In the genomic region with DNA sequence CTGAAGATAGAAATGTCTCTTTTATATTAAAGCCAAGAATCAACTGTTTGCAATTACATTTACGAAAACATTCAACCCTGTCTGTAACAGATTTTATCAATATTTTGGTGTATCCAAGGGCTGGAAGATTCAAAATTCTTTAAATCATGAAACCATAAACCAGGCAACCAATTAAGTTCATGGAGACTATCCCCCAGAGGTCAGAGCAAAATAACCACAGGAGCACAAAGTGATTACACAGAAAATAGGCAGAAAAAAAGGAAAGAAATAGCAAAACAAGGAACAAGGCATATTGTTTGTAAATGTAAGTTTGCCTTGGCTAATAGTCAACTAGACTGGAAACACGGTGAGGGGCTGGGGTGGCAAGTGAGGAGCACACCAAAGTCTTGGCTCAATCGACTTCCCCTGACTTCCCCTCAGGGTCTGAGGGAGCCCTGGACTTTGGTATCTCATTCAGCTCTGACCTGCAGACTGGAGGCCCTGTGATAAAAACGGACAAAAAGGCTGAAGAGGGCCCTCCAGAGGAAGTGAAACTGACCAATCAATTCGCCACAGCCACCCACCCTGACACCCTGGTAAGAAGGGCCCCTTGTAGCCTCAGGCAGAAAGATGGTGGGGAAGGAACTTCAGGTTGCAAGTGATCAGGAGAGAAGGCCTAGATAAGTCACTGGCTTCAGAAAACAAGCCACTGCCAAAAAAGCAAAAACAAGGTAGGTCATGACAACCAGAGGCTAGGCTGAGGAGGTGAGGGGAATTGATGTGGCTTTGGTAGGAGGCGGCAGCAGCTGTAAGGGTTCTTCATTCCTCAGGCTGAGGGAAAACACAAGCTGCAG, we compare ENCODE assay signal across 8 cellular contexts. TPM values are rescaled to one million over a fixed set of nuclear protein-coding genes. Genes with fewer than 3 reads are reported as not detected.
DNase-seq lines count a peak whose midpoint lies in the region; ATAC-seq, FAIRE-seq and TF ChIP-seq lines count a peak whose summit lies in the region.

No MANE protein-coding gene starts in this region.

- WGBS in SK-N-SH (ENCODE audit: low lambda C conversion rate), result 63% methylated on average over 6 of the region's 6 CpGs
- 34 to 39% methylated on average over 6 of the region's 6 CpGs for WGBS in upper lobe of left lung, 2 donors

- ATAC-seq in SK-N-SH treated with all-trans-retinoic acid at 6 μM for 48 hours (no peak), WTC11 (peak; percentile 43), upper lobe of left lung (ENCODE audit: low FRiP score in 2 of 2) (no peak)

- POLR2A ChIA-PET in SK-N-SH (lab: Yijun Ruan, JAX) (interaction anchor here (0.6 kb wide), 1 partner anchor 728 kb away, joined by 3 read pairs; no protein-coding TSS in a partner anchor), WTC11 (lab: Charles Lee) (interaction anchor here (1.0 kb wide), 1 partner anchor 275 kb away, joined by 3 read pairs; no protein-coding TSS in a partner anchor)

- H3F3A ChIP-seq in SK-N-SH (replicated peaks; ENCODE audit: insufficient read depth), result peaks cover 7% of the 10 kb centered on the region

- no peaks in the 10 kb centered on the region for H3K27me3 ChIP-seq in SK-N-SH (ENCODE audit: insufficient read depth)
- H3K27me3 ChIP-seq in mucosa of stomach (ENCODE audit: control insufficient read depth, insufficient read depth, low read length), result no peaks in the 10 kb centered on the region
- no peaks in the 10 kb centered on the region for H3K27me3 ChIP-seq in upper lobe of left lung

- peaks cover 8% of the 10 kb centered on the region for H3K9me3 Mint-ChIP-seq in WTC11

- H3K27ac ChIP-seq in SK-N-SH (ENCODE audit: low read depth in 2 of 2, low read length in 1 of 2), result no peak overlapping the region; a peak in 1 of 4 replicates
- H3K27ac ChIP-seq in upper lobe of left lung, result peak overlapping the region; percentile 95 to 99 (median 97)

- H3K4me1 Mint-ChIP-seq in WTC11, result peaks cover 40% of the 10 kb centered on the region

- FAIRE-seq in HTR-8/SVneo (lab: Jason Lieb, UNC), result no peak

- peaks cover 64% of the 10 kb centered on the region for H3K79me2 ChIP-seq in SK-N-SH (ENCODE audit: insufficient read depth)

- peaks cover 29% of the 10 kb centered on the region for H4K20me1 ChIP-seq in SK-N-SH (ENCODE audit: insufficient read depth)

- CTCF ChIA-PET in SK-N-SH (lab: Yijun Ruan, JAX), result interaction anchor here (0.5 to 16.5 kb wide), 10 partner anchors 9 to 353 kb away, joined by 3 to 268 read pairs (median 4); partner anchors contain the start of genes APOA5 and ZPR1
- CTCF ChIA-PET in WTC11 (lab: Charles Lee), result interaction anchor here (0.5 to 1.6 kb wide), 7 partner anchors 10 to 305 kb away, joined by 3 to 8 read pairs (median 3); partner anchors contain the start of genes APOA5 and APOC3

- 0 out of 2 replicates have a peak, but pooled peaks have one; percentile 21 for TF ChIP-seq RAD21 in SK-N-SH (IDR thresholded peaks at IDR 0.05; ENCODE audit: low read length)

- H3K9ac ChIP-seq in SK-N-SH (no peak overlapping the region), mucosa of stomach (ENCODE audit: low read length) (peak overlapping the region; percentile 23)

- H3K4me1 ChIP-seq in SK-N-SH (ENCODE audit: control insufficient read depth in 1 of 2, insufficient read depth in 2 of 2, low read depth in 1 of 2, low read length in 1 of 2) (peaks cover 29 to 30% of the 10 kb centered on the region in 2 experiments), mucosa of stomach (ENCODE audit: control insufficient read depth, insufficient read depth, low read length) (peaks cover 24% of the 10 kb centered on the region), upper lobe of left lung (peaks cover 33 to 55% (median 38%) of the 10 kb centered on the region in 4 donors)

- peak overlapping the region; percentile 87 for H3K27ac Mint-ChIP-seq in WTC11

- no peaks in the 10 kb centered on the region for H3K9me2 ChIP-seq in SK-N-SH

- peaks cover 0 to 3% of the 10 kb centered on the region in 2 experiments for H3K36me3 ChIP-seq in SK-N-SH (replicated peaks in 1 of 2; ENCODE audit: control insufficient read depth in 1 of 2, insufficient read depth in 2 of 2, low read length in 1 of 2)
- H3K36me3 ChIP-seq in mucosa of stomach (ENCODE audit: control insufficient read depth, insufficient read depth, low read length), result no peaks in the 10 kb centered on the region
- H3K36me3 ChIP-seq in upper lobe of left lung, result no peaks in the 10 kb centered on the region

- H3K9me3 ChIP-seq in SK-N-SH (no peaks in the 10 kb centered on the region), mucosa of stomach (ENCODE audit: control insufficient read depth, low read length) (no peaks in the 10 kb centered on the region), upper lobe of left lung (no peaks in the 10 kb centered on the region)

- DNase-seq in SK-N-SH (peak; percentile 36), HTR-8/SVneo (ENCODE audit: insufficient read length, low spot score) (peak; percentile 44), WTC11 (ENCODE audit: low spot score) (peak; percentile 32), ecto neural progenitor cell (ENCODE audit: low spot score) (peak; percentile 72), upper lobe of left lung (peak in 1 of 2 donors; percentile 35), kidney glomerular epithelial cell (lab: John Stamatoyannopoulos, UW) (no peak)

- peak overlapping the region; percentile 15 to 82; a peak in 3 of 4 replicates for H3K4me3 ChIP-seq in SK-N-SH (ENCODE audit: low read depth in 2 of 2, low read length in 1 of 2)
- H3K4me3 ChIP-seq in mucosa of stomach (ENCODE audit: low read length), result no peak overlapping the region
- peak overlapping the region in 3 of 4 donors; percentile 78 to 92 (median 83) for H3K4me3 ChIP-seq in upper lobe of left lung

- no peak overlapping the region for H2AFZ ChIP-seq in SK-N-SH (ENCODE audit: low read depth)

- H3K4me3 Mint-ChIP-seq in WTC11, result peak overlapping the region; percentile 92

- H3K36me3 Mint-ChIP-seq in WTC11, result peaks cover 9% of the 10 kb centered on the region

- TF ChIP-seq CTCF in SK-N-SH (IDR thresholded peaks at IDR 0.05), result no peak
- TF ChIP-seq CTCF in WTC11 (IDR thresholded peaks at IDR 0.05), result no peak
- TF ChIP-seq CTCF in upper lobe of left lung (IDR thresholded peaks at IDR 0.05), result no peak

- H3K4me2 ChIP-seq in SK-N-SH, result peak overlapping the region; percentile 82

- no peaks in the 10 kb centered on the region for H3K27me3 Mint-ChIP-seq in WTC11 (ENCODE audit: low read depth)

- TF ChIP-seq EP300 in SK-N-SH (IDR thresholded peaks at IDR 0.05; ENCODE audit: borderline replicate concordance in 1 of 2, low read depth in 1 of 2, low read length in 1 of 2) (no peak), upper lobe of left lung (IDR thresholded peaks at IDR 0.05) (no peak)

- TF ChIP-seq POLR2A in upper lobe of left lung (IDR thresholded peaks at IDR 0.05), result no peak

TF ChIP-seq in SK-N-SH, 30 proteins besides CTCF, POLR2A, EP300 and RAD21:
- TF ChIP-seq, protein P1, sequence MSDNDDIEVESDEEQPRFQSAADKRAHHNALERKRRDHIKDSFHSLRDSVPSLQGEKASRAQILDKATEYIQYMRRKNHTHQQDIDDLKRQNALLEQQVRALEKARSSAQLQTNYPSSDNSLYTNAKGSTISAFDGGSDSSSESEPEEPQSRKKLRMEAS (IDR thresholded peaks at IDR 0.05; ENCODE audit: low read depth), result no peak
- TF ChIP-seq YY1 (IDR thresholded peaks at IDR 0.05; ENCODE audit: low read depth) (0 out of 2 replicates have a peak, but pooled peaks have one; percentile 22), FOSL2 (IDR thresholded peaks at IDR 0.05; ENCODE audit: borderline replicate concordance, low read depth) (no peak), MEF2A (IDR thresholded peaks at IDR 0.05; ENCODE audit: borderline replicate concordance, low read depth) (no peak), EZH2phosphoT487 (IDR thresholded peaks at IDR 0.05; ENCODE audit: borderline replicate concordance, low read depth) (no peak)

TF ChIP-seq in WTC11, 78 proteins besides CTCF, POLR2A, EP300 and RAD21 (continues in another document):
- TF ChIP-seq ZNF317 (CRISPR knock-in tag; IDR thresholded peaks at IDR 0.05; ENCODE audit: borderline replicate concordance, low read depth), result no peak
- TF ChIP-seq JUN (CRISPR knock-in tag; IDR thresholded peaks at IDR 0.05), result no peak
- TF ChIP-seq, protein P2, sequence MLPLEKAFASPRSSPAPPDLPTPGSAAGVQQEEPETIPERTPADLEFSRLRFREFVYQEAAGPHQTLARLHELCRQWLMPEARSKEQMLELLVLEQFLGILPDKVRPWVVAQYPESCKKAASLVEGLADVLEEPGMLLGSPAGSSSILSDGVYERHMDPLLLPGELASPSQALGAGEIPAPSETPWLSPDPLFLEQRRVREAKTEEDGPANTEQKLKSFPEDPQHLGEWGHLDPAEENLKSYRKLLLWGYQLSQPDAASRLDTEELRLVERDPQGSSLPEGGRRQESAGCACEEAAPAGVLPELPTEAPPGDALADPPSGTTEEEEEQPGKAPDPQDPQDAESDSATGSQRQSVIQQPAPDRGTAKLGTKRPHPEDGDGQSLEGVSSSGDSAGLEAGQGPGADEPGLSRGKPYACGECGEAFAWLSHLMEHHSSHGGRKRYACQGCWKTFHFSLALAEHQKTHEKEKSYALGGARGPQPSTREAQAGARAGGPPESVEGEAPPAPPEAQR (CRISPR knock-in tag; IDR thresholded peaks at IDR 0.05), result no peak
- TF ChIP-seq CREM (CRISPR knock-in tag; IDR thresholded peaks at IDR 0.05), result no peak
- no peak for TF ChIP-seq ZNF423 (CRISPR knock-in tag; IDR thresholded peaks at IDR 0.05)
- no peak for TF ChIP-seq ZNF219 (CRISPR knock-in tag; IDR thresholded peaks at IDR 0.05; ENCODE audit: borderline replicate concordance)
- TF ChIP-seq RORB (CRISPR knock-in tag; IDR thresholded peaks at IDR 0.05), result no peak
- TF ChIP-seq ATF1 (CRISPR knock-in tag; IDR thresholded peaks at IDR 0.05), result no peak

RNA-seq across cellular contexts. Expression of gene SIK3, which starts 1.9 kb away (rescaled TPM):
- 4.5 and 5.1 TPM in 2 replicates for polyA plus RNA-seq in SK-N-SH (2012; rRNA removed)
- polyA plus RNA-seq in SK-N-SH (2012; cell fraction: cytosol; rRNA removed), result 4.5 and 4.9 TPM in 2 replicates
- 14.0 and 15.9 TPM in 2 replicates for polyA plus RNA-seq in SK-N-SH (2012; cell fraction: nucleus; rRNA removed)
- total RNA-seq in WTC11 (2021) (26.4 to 34.4 TPM (median 29.6 TPM) in 3 replicates), upper lobe of left lung (100 to 1,000 TPM in 1 of 6 donors, 10 to 100 TPM in 5; 26.9 to 115 (median 43.7) TPM)

RNA-seq across cellular contexts. Expression of gene PAFAH1B2, which starts 47.7 kb away (rescaled TPM):
- 19.6 and 27.3 TPM in 2 replicates for polyA plus RNA-seq in SK-N-SH (2012; rRNA removed)
- 25.9 and 27.4 TPM in 2 replicates for polyA plus RNA-seq in SK-N-SH (2012; cell fraction: cytosol; rRNA removed)
- 25.4 and 27.2 TPM in 2 replicates for polyA plus RNA-seq in SK-N-SH (2012; cell fraction: nucleus; rRNA removed)
- total RNA-seq in WTC11 (2021) (132 to 138 TPM (median 133 TPM) in 3 replicates), upper lobe of left lung (100 to 1,000 TPM in 1 of 6 donors, 10 to 100 TPM in 5; 63.9 to 101 (median 81.3) TPM)

Comparison
In these comparisons a context has a peak if more than half of its experiments do, and no peak if none do; other contexts are left out.
1. H3K27ac ChIP-seq: peak in upper lobe of left lung (4 of 4); none in SK-N-SH (0 of 2).